In the genomic region with DNA sequence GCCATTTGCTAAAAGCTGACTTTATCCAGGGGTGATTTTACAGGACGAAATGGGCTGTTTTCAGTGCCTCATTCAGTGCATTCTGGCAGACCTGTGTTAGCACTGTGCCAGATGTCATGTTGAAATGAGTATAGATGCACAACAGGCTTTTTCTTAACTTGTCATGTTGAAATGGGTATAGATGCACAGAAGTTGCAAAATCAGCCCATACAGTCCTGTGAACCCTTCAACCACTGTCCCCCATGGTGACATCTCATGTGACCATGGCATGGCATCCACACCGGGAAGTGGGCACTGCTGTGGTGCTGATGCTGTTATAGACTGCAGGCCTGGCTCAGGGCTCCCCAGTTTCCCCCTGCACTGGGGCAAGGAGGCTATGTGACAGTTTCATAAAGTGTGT, we compare ENCODE assay signal across 9 cellular contexts. TPM values are rescaled to one million over a fixed set of nuclear protein-coding genes. Genes with fewer than 3 reads are reported as not detected.
A peak's percentile ranks its signal among the peaks of the same experiment; 100 is the strongest.
DNase-seq lines count a peak whose midpoint lies in the region; ATAC-seq, FAIRE-seq and TF ChIP-seq lines count a peak whose summit lies in the region.
"Had no signal": no experiment of that assay in that cellular context is flagged by ENCODE, and none has a peak within 500 bp of the region (broad histone marks: within the 10 kb centered on the region; RNA-seq: fewer than 3 reads in every experiment).

No MANE protein-coding gene starts in this region.

- ATAC-seq in HCT116, result no peak
- no peak for ATAC-seq in HG03280 (IDR thresholded peaks at IDR 0.05; ENCODE audit: unreplicated experiment)
- ATAC-seq: Right ventricle myocardium inferior had no signal

- H3K9me2 ChIP-seq in HCT116 (ENCODE audit: insufficient read depth), result no peaks in the 10 kb centered on the region

- no peak for TF ChIP-seq RAD21 in HCT116 (IDR thresholded peaks at IDR 0.05; ENCODE audit: low read depth)

- POLR2A ChIA-PET in HCT116 (lab: Charles Lee), result interaction anchor here (2.2 kb wide), 1 partner anchor 13 kb away, joined by 9 read pairs; no protein-coding TSS in a partner anchor

- peak overlapping the region in 10 of 11 experiments; percentile 86 to 99 (median 98); a peak in 19 of 22 replicates for H3K27ac ChIP-seq in BLaER1 treated with 17β-estradiol and CSF1 and Interleukin-3, amounts not matched to agents 10 nM and 100 nM
- no peak overlapping the region for H3K27ac ChIP-seq in HCT116 (ENCODE audit: low read depth, low read length)

- peaks cover 29% of the 10 kb centered on the region for H3K4me1 Mint-ChIP-seq in activated T-helper 1 cell treated with anti-CD3 and anti-CD28 coated beads, Interleukin-12 subunit alpha, Interleukin-12 subunit beta, Interleukin-2, Interleukin-4 antibody, amounts not matched to agents 30 ng/mL and 10 ng/mL and 1 ng/mL, durations not matched to agents 14 hours and 24 hours and 36 hours (ENCODE audit: low read depth)
- peaks cover 8% of the 10 kb centered on the region for H3K4me1 Mint-ChIP-seq in nephron

- BruUV-seq in HCT116 (replicated peaks; lab: Mats Ljungman, UMichigan), result no TSS peak

- peaks cover 5% of the 10 kb centered on the region for H3K36me3 Mint-ChIP-seq in activated T-helper 1 cell treated with anti-CD3 and anti-CD28 coated beads, Interleukin-12 subunit alpha, Interleukin-12 subunit beta, Interleukin-2, Interleukin-4 antibody, amounts not matched to agents 30 ng/mL and 10 ng/mL and 1 ng/mL, durations not matched to agents 14 hours and 24 hours and 36 hours (ENCODE audit: low read depth)
- H3K36me3 Mint-ChIP-seq in nephron (ENCODE audit: low read depth), result no peaks in the 10 kb centered on the region

- H3K9me3 Mint-ChIP-seq in activated T-helper 1 cell treated with anti-CD3 and anti-CD28 coated beads, Interleukin-12 subunit alpha, Interleukin-12 subunit beta, Interleukin-2, Interleukin-4 antibody, amounts not matched to agents 30 ng/mL and 10 ng/mL and 1 ng/mL, durations not matched to agents 14 hours and 24 hours and 36 hours, result no peaks in the 10 kb centered on the region
- H3K9me3 Mint-ChIP-seq in nephron, result no peaks in the 10 kb centered on the region

- H3K4me1 ChIP-seq in BLaER1 treated with 17β-estradiol and CSF1 and Interleukin-3, amounts not matched to agents 10 nM and 100 nM, result peaks cover 30 to 58% (median 39%) of the 10 kb centered on the region in 10 experiments
- H3K4me1 ChIP-seq in HCT116 (ENCODE audit: control insufficient read depth in 1 of 2, insufficient read depth in 2 of 2, low read length in 2 of 2), result peaks cover 19 to 42% of the 10 kb centered on the region in 2 experiments; a peak in 3 of 4 replicates

- CTCF ChIA-PET in HCT116 (lab: Charles Lee), result interaction anchor here (1.3 kb wide), 1 partner anchor 13 kb away, joined by 3 read pairs; no protein-coding TSS in a partner anchor

- RAD21 ChIA-PET in HCT116 (lab: Charles Lee; ENCODE audit: low non-redundant PET in 1 of 2, low total read pairs in 2 of 2, uncharacterized antibody in 2 of 2, unreplicated experiment in 2 of 2), result no interaction called here

- TF ChIP-seq POLR2A in HCT116 (IDR thresholded peaks at IDR 0.05; ENCODE audit: borderline replicate concordance, extremely low read depth, insufficient read depth, insufficient read length) (no peak), H54 (IDR thresholded peaks at IDR 0.05; ENCODE audit: low read depth, low read length) (no peak)

- H3K9me3 ChIP-seq in BLaER1 treated with 17β-estradiol and CSF1 and Interleukin-3, amounts not matched to agents 10 nM and 100 nM (replicated peaks in 1 of 11), result no peaks in the 10 kb centered on the region
- H3K9me3 ChIP-seq in HCT116 (ENCODE audit: control insufficient read depth in 1 of 2, insufficient read depth in 1 of 2, low read depth in 1 of 2, low read length in 2 of 2), result no peaks in the 10 kb centered on the region

- peaks cover 15 to 53% (median 47%) of the 10 kb centered on the region in 11 experiments for H3K36me3 ChIP-seq in BLaER1 treated with 17β-estradiol and CSF1 and Interleukin-3, amounts not matched to agents 10 nM and 100 nM
- no peaks in the 10 kb centered on the region; a peak in 2 of 4 replicates for H3K36me3 ChIP-seq in HCT116 (ENCODE audit: control insufficient read depth in 1 of 2, insufficient read depth in 2 of 2, low read length in 2 of 2)

- H3K4me3 ChIP-seq in BLaER1 treated with 17β-estradiol and CSF1 and Interleukin-3, amounts not matched to agents 10 nM and 100 nM, result peak overlapping the region in 8 of 10 experiments; percentile 88 to 99 (median 93); a peak in 15 of 20 replicates
- H3K4me3 ChIP-seq in HCT116 (replicated peaks in 1 of 2; ENCODE audit: low read depth in 1 of 2, low read length in 2 of 2), result no peak overlapping the region

- peak overlapping the region; percentile 74 for H3K4me3 Mint-ChIP-seq in activated T-helper 1 cell treated with anti-CD3 and anti-CD28 coated beads, Interleukin-12 subunit alpha, Interleukin-12 subunit beta, Interleukin-2, Interleukin-4 antibody, amounts not matched to agents 30 ng/mL and 10 ng/mL and 1 ng/mL, durations not matched to agents 14 hours and 24 hours and 36 hours
- H3K4me3 Mint-ChIP-seq in nephron, result peak overlapping the region; percentile 61 to 79 (median 64)

- H3K9ac ChIP-seq in BLaER1 treated with 17β-estradiol and CSF1 and Interleukin-3, amounts not matched to agents 10 nM and 100 nM, result peak overlapping the region; percentile 93 to 99 (median 98); a peak in 20 of 22 replicates
- H3K9ac ChIP-seq in HCT116 (ENCODE audit: low read length), result no peak overlapping the region

- intact Hi-C loops in HCT116 (cut with micrococcal nuclease), result no loop called here
- intact Hi-C loops in activated T-helper 1 cell treated with anti-CD3 and anti-CD28 coated beads, Interleukin-12 subunit alpha, Interleukin-12 subunit beta, Interleukin-2, Interleukin-4 antibody, amounts not matched to agents 30 ng/mL and 10 ng/mL and 1 ng/mL, durations not matched to agents 14 hours and 24 hours and 36 hours (cut with micrococcal nuclease), result no loop called here

- no peak for DNase-seq in HCT116 (ENCODE audit: low read depth, low spot score)
- DNase-seq in activated T-helper 1 cell treated with anti-CD3 and anti-CD28 coated beads, Interleukin-12 subunit alpha, Interleukin-12 subunit beta, Interleukin-2, Interleukin-4 antibody, amounts not matched to agents 30 ng/mL and 10 ng/mL and 1 ng/mL, durations not matched to agents 14 hours and 24 hours and 36 hours (ENCODE audit: low spot score), result no peak
- no peak for DNase-seq in H54 (ENCODE audit: insufficient read length, low spot score)
- DNase-seq in UCSD-AML1 (lab: John Stamatoyannopoulos, UW; ENCODE audit: unreplicated experiment), result no peak
- no peak for DNase-seq in SW 1271 (lab: John Stamatoyannopoulos, UW)

- peak overlapping the region; percentile 88 to 99 (median 96) for H3K4me2 ChIP-seq in BLaER1 treated with 17β-estradiol and CSF1 and Interleukin-3, amounts not matched to agents 10 nM and 100 nM
- H3K4me2 ChIP-seq in HCT116 (ENCODE audit: low read length), result peak overlapping the region; percentile 4; the same call in 1 of the 2 replicates

- peaks cover 71% of the 10 kb centered on the region for H3K79me2 ChIP-seq in HCT116 (ENCODE audit: insufficient read depth, low read length)

- no peak overlapping the region for H3K27ac Mint-ChIP-seq in activated T-helper 1 cell treated with anti-CD3 and anti-CD28 coated beads, Interleukin-12 subunit alpha, Interleukin-12 subunit beta, Interleukin-2, Interleukin-4 antibody, amounts not matched to agents 30 ng/mL and 10 ng/mL and 1 ng/mL, durations not matched to agents 14 hours and 24 hours and 36 hours
- H3K27ac Mint-ChIP-seq in nephron, result no peak overlapping the region

- H4K20me1 ChIP-seq in BLaER1 treated with 17β-estradiol and CSF1 and Interleukin-3, amounts not matched to agents 10 nM and 100 nM, result peaks cover 54 to 73% (median 60%) of the 10 kb centered on the region in 11 experiments
- no peaks in the 10 kb centered on the region for H4K20me1 ChIP-seq in HCT116 (ENCODE audit: insufficient read depth)

- no peak overlapping the region for H2AFZ ChIP-seq in HCT116 (ENCODE audit: low read depth, low read length, poor library complexity, severe bottlenecking)

- TF ChIP-seq CTCF in HCT116 (IDR thresholded peaks at IDR 0.05 in 2 of 3, conservative IDR thresholded peaks at IDR 0.05 in 1 of 3; ENCODE audit: borderline replicate concordance in 1 of 3, insufficient read depth in 1 of 3, low read depth in 2 of 3, low read length in 2 of 3), result no peak
- TF ChIP-seq CTCF in nephron (IDR thresholded peaks at IDR 0.05; ENCODE audit: unreplicated experiment in 3 of 3), result no peak

- no peaks in the 10 kb centered on the region for H3K27me3 Mint-ChIP-seq in activated T-helper 1 cell treated with anti-CD3 and anti-CD28 coated beads, Interleukin-12 subunit alpha, Interleukin-12 subunit beta, Interleukin-2, Interleukin-4 antibody, amounts not matched to agents 30 ng/mL and 10 ng/mL and 1 ng/mL, durations not matched to agents 14 hours and 24 hours and 36 hours (ENCODE audit: insufficient read depth)
- H3K27me3 Mint-ChIP-seq in nephron (ENCODE audit: low read depth), result peaks cover 7% of the 10 kb centered on the region

- no peaks in the 10 kb centered on the region for H3K27me3 ChIP-seq in BLaER1 treated with 17β-estradiol and CSF1 and Interleukin-3, amounts not matched to agents 10 nM and 100 nM
- no peaks in the 10 kb centered on the region for H3K27me3 ChIP-seq in HCT116 (ENCODE audit: insufficient read depth, low read length)

- no peak for FAIRE-seq in H54 (lab: Jason Lieb, UNC)

RNA-seq across cellular contexts. Expression of a gene that starts 2.5 kb away (rescaled TPM):
- total RNA-seq in HCT116 (2021; ENCODE audit: unreplicated experiment), result 242 TPM
- polyA plus RNA-seq in HCT116 (2012), result 186 and 202 TPM in 2 replicates
- total RNA-seq in activated T-helper 1 cell treated with anti-CD3 and anti-CD28 coated beads, Interleukin-12 subunit alpha, Interleukin-12 subunit beta, Interleukin-2, Interleukin-4 antibody, amounts not matched to agents 30 ng/mL and 10 ng/mL and 1 ng/mL, durations not matched to agents 14 hours and 24 hours and 36 hours, result 269 and 283 TPM in 2 replicates

RNA-seq across cellular contexts. Expression of a gene that starts 27.6 kb away (rescaled TPM):
- total RNA-seq in HCT116 (2021; ENCODE audit: unreplicated experiment), result 88.7 TPM
- 31.8 and 45.0 TPM in 2 replicates for polyA plus RNA-seq in HCT116 (2012)
- 70.4 and 81.7 TPM in 2 replicates for total RNA-seq in activated T-helper 1 cell treated with anti-CD3 and anti-CD28 coated beads, Interleukin-12 subunit alpha, Interleukin-12 subunit beta, Interleukin-2, Interleukin-4 antibody, amounts not matched to agents 30 ng/mL and 10 ng/mL and 1 ng/mL, durations not matched to agents 14 hours and 24 hours and 36 hours

RNA-seq across cellular contexts. Expression of a gene that starts 40.2 kb away (rescaled TPM):
- 0.27 TPM for total RNA-seq in HCT116 (2021; ENCODE audit: unreplicated experiment)
- polyA plus RNA-seq in HCT116 (2012), result 0.08 and 0.10 TPM in 2 replicates
- total RNA-seq in activated T-helper 1 cell treated with anti-CD3 and anti-CD28 coated beads, Interleukin-12 subunit alpha, Interleukin-12 subunit beta, Interleukin-2, Interleukin-4 antibody, amounts not matched to agents 30 ng/mL and 10 ng/mL and 1 ng/mL, durations not matched to agents 14 hours and 24 hours and 36 hours, result 7.1 and 7.2 TPM in 2 replicates
- total RNA-seq: Right ventricle myocardium inferior had no signal

RNA-seq across cellular contexts. Expression of a gene that starts 43.7 kb away (rescaled TPM):
- total RNA-seq in HCT116 (2021; ENCODE audit: unreplicated experiment), result 157 TPM
- polyA plus RNA-seq in HCT116 (2012), result 149 and 211 TPM in 2 replicates
- total RNA-seq in activated T-helper 1 cell treated with anti-CD3 and anti-CD28 coated beads, Interleukin-12 subunit alpha, Interleukin-12 subunit beta, Interleukin-2, Interleukin-4 antibody, amounts not matched to agents 30 ng/mL and 10 ng/mL and 1 ng/mL, durations not matched to agents 14 hours and 24 hours and 36 hours, result 16.8 and 20.2 TPM in 2 replicates

RNA-seq across cellular contexts. Expression of a gene that starts 48.4 kb away (rescaled TPM):
- total RNA-seq in HCT116 (2021; ENCODE audit: unreplicated experiment), result 62.0 TPM
- 39.4 and 52.2 TPM in 2 replicates for polyA plus RNA-seq in HCT116 (2012)
- 87.6 and 92.0 TPM in 2 replicates for total RNA-seq in activated T-helper 1 cell treated with anti-CD3 and anti-CD28 coated beads, Interleukin-12 subunit alpha, Interleukin-12 subunit beta, Interleukin-2, Interleukin-4 antibody, amounts not matched to agents 30 ng/mL and 10 ng/mL and 1 ng/mL, durations not matched to agents 14 hours and 24 hours and 36 hours

Comparison
In these comparisons a context has a peak if more than half of its experiments do, and no peak if none do; other contexts are left out.
1. H3K4me3 ChIP-seq: peak in BLaER1 treated with 17β-estradiol and CSF1 and Interleukin-3, amounts not matched to agents 10 nM and 100 nM (8 of 10); none in HCT116 (0 of 2).